29 cellular contexts compared by ENCODE assay signal in genomic region chr3:51792206-51792605, GRCh38. TPM values are rescaled to one million over a fixed set of nuclear protein-coding genes. Genes with fewer than 3 reads are reported as not detected.
"Had no signal": no experiment of that assay in that cellular context is flagged by ENCODE, and none has a peak within 500 bp of the region (broad histone marks: within the 10 kb centered on the region; RNA-seq: fewer than 3 reads in every experiment).

No MANE protein-coding gene starts in this region.

- H3K9me3 ChIP-seq: Peyer's patch, SJSA1 had no signal

- FAIRE-seq: HepG2 had no signal

- ATAC-seq: HepG2, PC-3 had no signal

- DNase-seq: IMR-90; Kasumi-1; KG1; MV-4-11; NCI-H1048; NCI-H1105; NCI-H1417; NCI-H146; NCI-H1694 treated with DMSO at 0.1 percent for 48 hours; NCI-H1930; NCI-H2081; NCI-H2107; NCI-H2227 treated with DMSO at 0.1 percent for 48 hours; NCI-H524; NCI-H526 treated with DMSO at 0.1 percent for 48 hours; NCI-H774; NK-92 treated with Interleukin-12 subunit alpha and Interleukin-12 subunit beta, amount 100 ng/mL, for 24 hours; PC-3; Peyer's patch; Right ventricle myocardium superior; SIG-M5 had no signal

- H3K27ac ChIP-seq: Peyer's patch, SJSA1, SK-N-MC had no signal

- H3K4me1 ChIP-seq: Peyer's patch, SJSA1 had no signal

- H3K36me3 ChIP-seq: Peyer's patch, SJSA1 had no signal

- H3K4me3 ChIP-seq: Peyer's patch, SJSA1, SK-N-MC had no signal

- H3K27me3 ChIP-seq: Peyer's patch, SJSA1 had no signal

RNA-seq across cellular contexts. Expression of gene IQCF6, which starts 13.2 kb away (rescaled TPM):
- total RNA-seq: HepG2, HT1080, IMR-90, M059J, NCI-H460, OCI-LY7, PC-3, Peyer's patch, Right ventricle myocardium superior, RPMI7951, SJSA1 had no signal
- polyA plus RNA-seq: HepG2, IMR-90 had no signal
